Comparison of ENCODE assay signal across 17 cellular contexts in genomic region chr4:95027906-95028618, GRCh38.
DNase-seq lines count a peak whose midpoint lies in the region; ATAC-seq, FAIRE-seq and TF ChIP-seq lines count a peak whose summit lies in the region.
"Had no signal": no experiment of that assay in that cellular context is flagged by ENCODE, and none has a peak within 500 bp of the region (broad histone marks: within the 10 kb centered on the region; RNA-seq: fewer than 3 reads in every experiment).

No MANE protein-coding gene starts in this region.

- H2BK20ac ChIP-seq in H1 (ENCODE audit: low read length) = no peak overlapping the region

- H3K56ac ChIP-seq in H1 (replicated peaks; ENCODE audit: insufficient read length, low read depth, low read length) = no peak overlapping the region

- no peaks in the 10 kb centered on the region; the same call in 1 of the 2 replicates for H3K23me2 ChIP-seq in H1 (ENCODE audit: low read depth, low read length)

- H2BK12ac ChIP-seq in H1 (ENCODE audit: low read depth, low read length) = no peak overlapping the region
- no peak overlapping the region for H2BK12ac ChIP-seq in neuronal stem cell (ENCODE audit: low read length)

- no peak overlapping the region for H4K5ac ChIP-seq in H1 (ENCODE audit: insufficient read length, low read depth, low read length)

- no peaks in the 10 kb centered on the region for H4K20me1 ChIP-seq in H1 (replicated peaks in 1 of 2; ENCODE audit: control insufficient read depth in 1 of 2, insufficient read depth in 2 of 2, low read length in 2 of 2)
- H4K20me1 ChIP-seq: BLaER1 treated with 17β-estradiol and CSF1 and Interleukin-3, amounts not matched to agents 10 nM and 100 nM had no signal

- no peaks in the 10 kb centered on the region for H3K27me3 ChIP-seq in H1 (replicated peaks in 1 of 4; ENCODE audit: control insufficient read depth in 3 of 4, extremely low read depth in 1 of 4, insufficient read depth in 3 of 4, low read length in 3 of 4)
- H3K27me3 ChIP-seq in neuronal stem cell (ENCODE audit: control insufficient read depth in 3 of 3, insufficient read depth in 3 of 3, low read depth in 1 of 3, low read length in 3 of 3) = no peaks in the 10 kb centered on the region
- H3K27me3 ChIP-seq: BLaER1 treated with 17β-estradiol and CSF1 and Interleukin-3, amounts not matched to agents 10 nM and 100 nM had no signal

- H3K14ac ChIP-seq in H1 (ENCODE audit: insufficient read length) (no peak overlapping the region), neuronal stem cell (ENCODE audit: low read length) (no peak overlapping the region)

- no peak for TF ChIP-seq CTCF in H1 (IDR thresholded peaks at IDR 0.05; ENCODE audit: control extremely low read depth in 1 of 3, insufficient read depth in 1 of 3, low read depth in 1 of 3, low read length in 3 of 3)

- no peak overlapping the region for H3K4ac ChIP-seq in H1 (replicated peaks; ENCODE audit: insufficient read length, low read depth, low read length)
- H3K4ac ChIP-seq in neuronal stem cell (ENCODE audit: low read length) = no peak overlapping the region

- H2AFZ ChIP-seq in H1 (ENCODE audit: low read length) (no peak overlapping the region), neuronal stem cell (ENCODE audit: low read length) (no peak overlapping the region)

- no peak for ATAC-seq in GM21529 (IDR thresholded peaks at IDR 0.05; ENCODE audit: unreplicated experiment)

- H3K18ac ChIP-seq in H1 (ENCODE audit: extremely low read depth, low read length) (no peak overlapping the region), neuronal stem cell (ENCODE audit: low read length) (no peak overlapping the region)

- H3K4me1 ChIP-seq in H1 (replicated peaks in 1 of 4; ENCODE audit: control insufficient read depth in 3 of 4, insufficient read depth in 4 of 4, low read length in 3 of 4) (peaks cover 0 to 5% (median 1%) of the 10 kb centered on the region in 4 experiments; a peak in 2 of 7 replicates), neuronal stem cell (ENCODE audit: control insufficient read depth in 2 of 2, insufficient read depth in 1 of 2, low read depth in 1 of 2, low read length in 2 of 2) (peaks cover 3 to 12% of the 10 kb centered on the region in 2 donors)
- H3K4me1 ChIP-seq: BLaER1 treated with 17β-estradiol and CSF1 and Interleukin-3, amounts not matched to agents 10 nM and 100 nM had no signal

- no peak overlapping the region for H3K9ac ChIP-seq in H1 (replicated peaks in 1 of 4; ENCODE audit: extremely low read depth in 1 of 4, low read depth in 3 of 4, low read length in 3 of 4)
- H3K9ac ChIP-seq in neuronal stem cell (ENCODE audit: low read depth, low read length, poor library complexity) = no peak overlapping the region
- H3K9ac ChIP-seq: BLaER1 treated with 17β-estradiol and CSF1 and Interleukin-3, amounts not matched to agents 10 nM and 100 nM had no signal

- peak; percentile 1 to 55 for DNase-seq in NCI-H2081 (lab: John Stamatoyannopoulos, UW)
- DNase-seq in NCI-H2081 treated with DMSO at 0.1 percent for 48 hours (lab: John Stamatoyannopoulos, UW) = no peak
- DNase-seq in NCI-H1930 (lab: John Stamatoyannopoulos, UW) = peak; percentile 33 to 70
- no peak for DNase-seq in H1 (ENCODE audit: low read depth in 1 of 2, low spot score in 2 of 2)
- peak; percentile 12 for DNase-seq in neuronal stem cell (ENCODE audit: low spot score)
- no peak for DNase-seq in activated CD4-positive, CD25-positive, alpha-beta regulatory T cell treated with anti-CD3 and anti-CD28 coated beads, Interleukin-2, amount 50 U/mL, for 72 hours
- no peak for DNase-seq in stimulated activated CD8-positive, alpha-beta memory T cell treated with anti-CD3 and anti-CD28 coated beads, Interleukin-4, amount 100 ng/mL, for 48 hours
- DNase-seq: 8988T, NCI-H1048, NCI-H1694, NCI-H2171 treated with DMSO at 0.1 percent for 48 hours, NCI-H774, SHP77 treated with DMSO at 0.1 percent for 48 hours had no signal

- H4K8ac ChIP-seq in H1 (ENCODE audit: extremely low read depth, insufficient read depth, low read length) = no peak overlapping the region
- no peak overlapping the region for H4K8ac ChIP-seq in neuronal stem cell (ENCODE audit: low read depth, low read length)

- no peak overlapping the region for H2BK5ac ChIP-seq in H1 (ENCODE audit: low read depth, low read length)
- no peak overlapping the region for H2BK5ac ChIP-seq in neuronal stem cell (ENCODE audit: low read length)

- no peak for FAIRE-seq in H1 (lab: Jason Lieb, UNC)
- FAIRE-seq: HTR-8/SVneo had no signal

- H2AK5ac ChIP-seq in H1 (ENCODE audit: low read depth, low read length) (no peak overlapping the region), neuronal stem cell (ENCODE audit: low read depth, low read length) (no peak overlapping the region)

- H3K27ac ChIP-seq in H1 (ENCODE audit: low read depth, low read length) (no peak overlapping the region), neuronal stem cell (replicated peaks; ENCODE audit: low read length) (no peak overlapping the region)
- H3K27ac ChIP-seq: BLaER1 treated with 17β-estradiol and CSF1 and Interleukin-3, amounts not matched to agents 10 nM and 100 nM had no signal

- no peak for TF ChIP-seq EP300 in H1 (IDR thresholded peaks at IDR 0.05; ENCODE audit: borderline replicate concordance in 1 of 2, low read depth in 2 of 2, low read length in 2 of 2)

- POLR2A ChIA-PET in H1 (lab: Charles Lee; ENCODE audit: partially characterized antibody) = no interaction called here

- H3K23ac ChIP-seq in H1 (ENCODE audit: insufficient read length) = no peak overlapping the region
- H3K23ac ChIP-seq in neuronal stem cell (ENCODE audit: low read depth, low read length, poor library complexity) = no peak overlapping the region

- H4K91ac ChIP-seq in H1 (replicated peaks; ENCODE audit: insufficient read length, low read length) (no peak overlapping the region), neuronal stem cell (ENCODE audit: low read depth, low read length, poor library complexity) (no peak overlapping the region)

- no peaks in the 10 kb centered on the region for H3K9me3 ChIP-seq in H1 (ENCODE audit: insufficient read depth in 2 of 2, low read depth in 1 of 2, low read length in 1 of 2)
- H3K9me3 ChIP-seq in neuronal stem cell (replicated peaks in 1 of 2; ENCODE audit: control insufficient read depth in 2 of 2, insufficient read depth in 1 of 2, low read depth in 1 of 2, low read length in 2 of 2) = peaks cover 0 to 5% of the 10 kb centered on the region in 2 donors
- H3K9me3 ChIP-seq: HAP-1 had no signal

- CTCF ChIA-PET in H1 (lab: Charles Lee; ENCODE audit: partially characterized antibody) = no interaction called here

- H3K4me2 ChIP-seq in H1 (ENCODE audit: insufficient read depth in 1 of 2, low read depth in 2 of 2, low read length in 2 of 2) = no peak overlapping the region
- H3K4me2 ChIP-seq in neuronal stem cell (ENCODE audit: insufficient read depth, low read length, poor library complexity, severe bottlenecking) = no peak overlapping the region
- H3K4me2 ChIP-seq: BLaER1 treated with 17β-estradiol and CSF1 and Interleukin-3, amounts not matched to agents 10 nM and 100 nM had no signal

- H3K79me2 ChIP-seq in H1 (ENCODE audit: control insufficient read depth in 1 of 2, insufficient read depth in 2 of 2, low read length in 2 of 2) = no peaks in the 10 kb centered on the region

- no peak for TF ChIP-seq POLR2A in H1 (IDR thresholded peaks at IDR 0.05; ENCODE audit: control extremely low read depth in 1 of 2, low read depth in 2 of 2, low read length in 2 of 2)

- H2BK15ac ChIP-seq in H1 (ENCODE audit: low read length) = no peak overlapping the region
- no peak overlapping the region for H2BK15ac ChIP-seq in neuronal stem cell (ENCODE audit: low read length)

- H3K4me3 ChIP-seq in H1 (ENCODE audit: extremely low read depth in 1 of 4, insufficient read depth in 2 of 4, low read depth in 3 of 4, low read length in 4 of 4) (no peak overlapping the region), neuronal stem cell (ENCODE audit: low read length in 2 of 2) (no peak overlapping the region)
- H3K4me3 ChIP-seq: BLaER1 treated with 17β-estradiol and CSF1 and Interleukin-3, amounts not matched to agents 10 nM and 100 nM; HAP-1 had no signal

- no peaks in the 10 kb centered on the region for H3K79me1 ChIP-seq in H1 (ENCODE audit: low read depth, low read length)
- H3K79me1 ChIP-seq in neuronal stem cell (ENCODE audit: low read depth, low read length) = no peaks in the 10 kb centered on the region

- no peak for TF ChIP-seq RAD21 in H1 (IDR thresholded peaks at IDR 0.05 in 1 of 2, conservative IDR thresholded peaks at IDR 0.05 in 1 of 2; ENCODE audit: low read depth in 2 of 2, low read length in 2 of 2)

- H2BK120ac ChIP-seq in H1 (replicated peaks; ENCODE audit: low read depth, low read length) (no peak overlapping the region), neuronal stem cell (ENCODE audit: low read depth, low read length) (no peak overlapping the region)

- H3K36me3 ChIP-seq in H1 (ENCODE audit: control insufficient read depth in 2 of 4, insufficient read depth in 4 of 4, low read length in 3 of 4) (no peaks in the 10 kb centered on the region), neuronal stem cell (replicated peaks in 1 of 2; ENCODE audit: control insufficient read depth in 2 of 2, insufficient read depth in 2 of 2, low read length in 2 of 2) (no peaks in the 10 kb centered on the region)
- H3K36me3 ChIP-seq: BLaER1 treated with 17β-estradiol and CSF1 and Interleukin-3, amounts not matched to agents 10 nM and 100 nM; HAP-1 had no signal

TF ChIP-seq in H1, 55 proteins besides CTCF, POLR2A, EP300 and RAD21:
- TF ChIP-seq CEBPB (IDR thresholded peaks at IDR 0.05; ENCODE audit: low read depth, low read length) = peak; percentile 73
- TF ChIP-seq SIX5 (IDR thresholded peaks at IDR 0.05; ENCODE audit: low read depth, low read length) = no peak

Comparison
In these comparisons a context has a peak if more than half of its experiments do, and no peak if none do; other contexts are left out.
1. DNase-seq: peak in NCI-H2081 (2 of 2), NCI-H1930 (2 of 2) and neuronal stem cell (single experiment); none in NCI-H2081 treated with DMSO at 0.1 percent for 48 hours (single experiment), H1 (0 of 2), activated CD4-positive, CD25-positive, alpha-beta regulatory T cell treated with anti-CD3 and anti-CD28 coated beads, Interleukin-2, amount 50 U/mL, for 72 hours (single experiment) and stimulated activated CD8-positive, alpha-beta memory T cell treated with anti-CD3 and anti-CD28 coated beads, Interleukin-4, amount 100 ng/mL, for 48 hours (single experiment).